8 cellular contexts compared by ENCODE assay signal in the genomic region with DNA sequence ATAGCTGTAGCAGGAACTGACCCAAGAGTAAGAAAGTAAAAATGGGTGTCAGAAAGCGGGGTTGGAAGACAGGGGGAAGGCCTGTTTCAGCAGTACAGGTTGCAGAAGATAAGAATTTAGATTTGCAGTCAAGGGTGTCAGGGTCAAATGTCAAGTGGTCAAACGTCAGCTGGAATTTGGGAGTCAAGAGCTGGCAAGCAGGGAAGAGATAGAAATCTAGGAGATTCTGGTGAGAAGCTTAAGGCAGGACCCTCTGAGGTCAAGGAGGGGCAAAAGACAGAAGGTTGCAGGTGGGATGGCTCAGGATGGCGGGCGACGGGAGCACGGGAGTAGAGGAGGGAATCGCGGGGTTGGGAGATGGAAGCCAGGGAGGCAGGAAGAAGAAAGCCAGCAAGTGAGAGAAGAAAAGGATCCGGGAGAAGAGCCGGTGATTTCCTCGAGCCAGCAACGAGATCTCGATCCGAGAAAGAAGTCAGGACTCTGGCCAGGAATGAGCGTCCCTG. TPM values are rescaled to one million over a fixed set of nuclear protein-coding genes. Genes with fewer than 3 reads are reported as not detected.
A peak's percentile ranks its signal among the peaks of the same experiment; 100 is the strongest.
DNase-seq lines count a peak whose midpoint lies in the region; ATAC-seq and TF ChIP-seq lines count a peak whose summit lies in the region.

No MANE protein-coding gene starts in this region.

- DNase-seq in HEK293T (ENCODE audit: extremely low spot score): no peak
- DNase-seq in hepatocyte (ENCODE audit: low spot score): no peak
- no peak for DNase-seq in RKO (ENCODE audit: low spot score)
- no peak for DNase-seq in stimulated activated CD4-positive, alpha-beta T cell treated with anti-CD3 and anti-CD28 coated beads, Interleukin-4, amount 100 ng/mL, for 4 hours
- DNase-seq in activated gamma-delta T cell (lab: John Stamatoyannopoulos, UW): no peak

- POLR2A ChIA-PET in HEK293T (lab: Yijun Ruan, JAX): interaction anchor here (0.6 to 3.4 kb wide), 40 partner anchors 9 to 172 kb away, joined by 3 to 52 read pairs (median 4); partner anchors contain the start of genes AURKB, BORCS6, CTC1 and HES7

- peak overlapping the region; percentile 86 for H3K27ac ChIP-seq in hepatocyte
- H3K27ac ChIP-seq in skin epidermis: peak overlapping the region in 20 of 21 experiments; percentile 60 to 96 (median 85)

- H3K27me3 ChIP-seq in hepatocyte: no peaks in the 10 kb centered on the region

- H3K4me3 ChIP-seq in hepatocyte (peak overlapping the region; percentile 26), skin epidermis (peak overlapping the region; percentile 45 to 75 (median 64))

- H4K20me1 ChIP-seq in hepatocyte (ENCODE audit: insufficient read depth, poor library complexity, severe bottlenecking): no peaks in the 10 kb centered on the region

- H3K4me2 ChIP-seq in hepatocyte: peak overlapping the region; percentile 91

- H3K4me1 ChIP-seq in hepatocyte (ENCODE audit: insufficient read depth): peaks cover 6% of the 10 kb centered on the region

- no peaks in the 10 kb centered on the region for H3K9me3 Mint-ChIP-seq in activated naive CD8-positive, alpha-beta T cell (ENCODE audit: low read depth)

- peaks cover 1% of the 10 kb centered on the region for H3K79me2 ChIP-seq in hepatocyte

- WGBS in hepatocyte (ENCODE audit: low lambda C conversion rate, missing lambda C conversion rate): 13% methylated on average over 15 of the region's 15 CpGs

- peaks cover 28% of the 10 kb centered on the region for H3K4me1 Mint-ChIP-seq in activated naive CD8-positive, alpha-beta T cell (ENCODE audit: low read depth)

- H3K36me3 ChIP-seq in hepatocyte (replicated peaks; ENCODE audit: insufficient read depth, low read depth): no peaks in the 10 kb centered on the region

- H3K9me2 ChIP-seq in hepatocyte (replicated peaks; ENCODE audit: insufficient read depth): no peaks in the 10 kb centered on the region

- H2AFZ ChIP-seq in hepatocyte: peak overlapping the region; percentile 96

- H3K27me3 Mint-ChIP-seq in activated naive CD8-positive, alpha-beta T cell: no peaks in the 10 kb centered on the region

- TF ChIP-seq CTCF in hepatocyte (IDR thresholded peaks at IDR 0.05; ENCODE audit: poor library complexity): no peak

- H3K27ac Mint-ChIP-seq in activated naive CD8-positive, alpha-beta T cell: peak overlapping the region; percentile 64

- no peaks in the 10 kb centered on the region for H3K9me3 ChIP-seq in hepatocyte (ENCODE audit: low read depth)

- CTCF ChIA-PET in HEK293T (lab: Yijun Ruan, JAX): interaction anchor here (0.6 to 1.0 kb wide), 4 partner anchors 71 to 106 kb away, joined by 3 to 4 read pairs (median 4); partner anchors contain the start of gene KRABD2

- peak overlapping the region; percentile 93 for H3K4me3 Mint-ChIP-seq in activated naive CD8-positive, alpha-beta T cell

- ATAC-seq in HG02970 (IDR thresholded peaks at IDR 0.05; ENCODE audit: low FRiP score, unreplicated experiment): no peak

- peaks cover 5% of the 10 kb centered on the region for H3K36me3 Mint-ChIP-seq in activated naive CD8-positive, alpha-beta T cell

TF ChIP-seq in HEK293T, 16 proteins besides CTCF, POLR2A, EP300 and RAD21:
- TF ChIP-seq L3MBTL2 (conservative IDR thresholded peaks at IDR 0.05) (peak; percentile 71), FOXK2 (IDR thresholded peaks at IDR 0.05) (no peak), HDGF (IDR thresholded peaks at IDR 0.05; ENCODE audit: borderline replicate concordance) (peak; percentile 49; the same call in 1 of the 2 replicates), FOXM1 (IDR thresholded peaks at IDR 0.05; ENCODE audit: borderline replicate concordance) (no peak)

RNA-seq across cellular contexts. Expression of gene SLC25A35, which starts 0.3 kb away (rescaled TPM):
- 0.52 and 1.6 TPM in 2 replicates for total RNA-seq in hepatocyte
- 1.9 and 3.0 TPM in 2 replicates for polyA plus RNA-seq in hepatocyte

RNA-seq across cellular contexts. Expression of gene RANGRF, which starts 6.4 kb away (rescaled TPM):
- total RNA-seq in hepatocyte: 7.9 and 17.6 TPM in 2 replicates
- 41.9 and 42.5 TPM in 2 replicates for polyA plus RNA-seq in hepatocyte

RNA-seq across cellular contexts. Expression of gene ARHGEF15, which starts 15.2 kb away (rescaled TPM):
- 0.03 and 0.12 TPM in 2 replicates for total RNA-seq in hepatocyte
- 0.32 TPM in 1 of 2 replicates, not detected in the other for polyA plus RNA-seq in hepatocyte

RNA-seq across cellular contexts. Expression of gene ODF4, which starts 44.8 kb away (rescaled TPM):
- not detected in 2 replicates for total RNA-seq in hepatocyte
- polyA plus RNA-seq in hepatocyte: not detected in 2 replicates

RNA-seq across cellular contexts. Expression of gene PFAS, which starts 45.8 kb away (rescaled TPM):
- total RNA-seq in hepatocyte: 10.5 and 18.8 TPM in 2 replicates
- 13.6 and 16.1 TPM in 2 replicates for polyA plus RNA-seq in hepatocyte
